Comparison of ENCODE assay signal across 1 cellular context in the genomic region with DNA sequence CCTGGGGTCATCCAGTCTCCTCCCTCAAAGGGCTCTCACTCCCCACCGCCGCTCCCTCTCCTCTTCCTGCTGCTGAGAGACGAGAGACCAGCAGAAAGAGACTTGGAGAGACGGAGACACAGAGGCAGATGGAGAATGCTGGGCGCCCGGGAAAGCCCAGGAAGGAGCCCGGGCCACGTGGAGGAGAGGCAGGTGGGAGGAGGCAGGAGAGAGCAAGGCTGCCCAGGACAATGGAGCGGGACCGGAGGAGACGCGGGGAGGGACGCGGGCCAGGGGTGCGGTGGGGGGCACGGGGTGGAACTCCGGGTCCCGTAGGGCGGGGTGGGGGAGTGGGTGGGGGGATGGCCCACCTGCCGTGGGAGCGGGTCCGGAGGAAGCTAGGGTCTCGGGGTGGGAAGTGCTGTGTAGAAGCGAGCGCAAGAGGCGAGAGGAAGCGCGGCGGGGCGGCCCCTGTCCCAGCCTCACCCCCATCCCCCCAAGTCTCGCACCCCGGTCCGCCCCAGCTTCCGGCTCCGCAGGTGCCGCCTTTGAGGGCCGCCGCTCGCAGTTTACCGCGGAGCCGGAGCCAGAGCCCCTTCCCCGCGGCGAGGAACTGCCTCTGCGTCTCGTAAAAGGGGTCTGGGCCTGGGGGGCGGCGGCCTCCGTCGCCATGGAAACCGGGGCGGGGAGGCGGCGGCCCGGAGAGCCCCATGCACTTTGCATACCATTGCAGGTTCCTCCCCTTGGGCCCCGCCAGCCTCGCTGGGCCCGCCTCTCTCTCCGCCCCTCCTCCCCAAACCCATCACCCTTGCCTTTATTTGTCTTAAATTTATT.
TF ChIP-seq lines count a peak whose summit lies in the region.

No MANE protein-coding gene starts in this region.

TF ChIP-seq in IMR-90, 13 proteins besides CTCF, POLR2A, EP300 and RAD21:
- TF ChIP-seq RFX5 (IDR thresholded peaks at IDR 0.05; ENCODE audit: low read depth, low read length) (no peak), CEBPB (IDR thresholded peaks at IDR 0.05; ENCODE audit: low read depth, low read length) (no peak), MAZ (IDR thresholded peaks at IDR 0.05; ENCODE audit: borderline replicate concordance, low read depth, low read length) (no peak), MAFK (IDR thresholded peaks at IDR 0.05; ENCODE audit: low read depth, low read length) (no peak), MXI1 (IDR thresholded peaks at IDR 0.05; ENCODE audit: borderline replicate concordance, low read depth, low read length) (peak; percentile 27; the same call in 1 of the 2 replicates), RCOR1 (IDR thresholded peaks at IDR 0.05; ENCODE audit: insufficient replicate concordance, low read length) (no peak), CHD1 (IDR thresholded peaks at IDR 0.05; ENCODE audit: low read depth, low read length) (no peak), SMC3 (IDR thresholded peaks at IDR 0.05; ENCODE audit: low read depth, low read length) (no peak), FOS (IDR thresholded peaks at IDR 0.05; ENCODE audit: low read depth, low read length) (no peak), BHLHE40 (IDR thresholded peaks at IDR 0.05; ENCODE audit: low read depth, low read length) (no peak), NFE2L2 (IDR thresholded peaks at IDR 0.05; ENCODE audit: low read depth, low read length) (no peak)
- TF ChIP-seq, protein P1, sequence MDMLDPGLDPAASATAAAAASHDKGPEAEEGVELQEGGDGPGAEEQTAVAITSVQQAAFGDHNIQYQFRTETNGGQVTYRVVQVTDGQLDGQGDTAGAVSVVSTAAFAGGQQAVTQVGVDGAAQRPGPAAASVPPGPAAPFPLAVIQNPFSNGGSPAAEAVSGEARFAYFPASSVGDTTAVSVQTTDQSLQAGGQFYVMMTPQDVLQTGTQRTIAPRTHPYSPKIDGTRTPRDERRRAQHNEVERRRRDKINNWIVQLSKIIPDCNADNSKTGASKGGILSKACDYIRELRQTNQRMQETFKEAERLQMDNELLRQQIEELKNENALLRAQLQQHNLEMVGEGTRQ (IDR thresholded peaks at IDR 0.05; ENCODE audit: low read depth, low read length): peak; percentile 35; the same call in 1 of the 2 replicates
- TF ChIP-seq, protein P2, sequence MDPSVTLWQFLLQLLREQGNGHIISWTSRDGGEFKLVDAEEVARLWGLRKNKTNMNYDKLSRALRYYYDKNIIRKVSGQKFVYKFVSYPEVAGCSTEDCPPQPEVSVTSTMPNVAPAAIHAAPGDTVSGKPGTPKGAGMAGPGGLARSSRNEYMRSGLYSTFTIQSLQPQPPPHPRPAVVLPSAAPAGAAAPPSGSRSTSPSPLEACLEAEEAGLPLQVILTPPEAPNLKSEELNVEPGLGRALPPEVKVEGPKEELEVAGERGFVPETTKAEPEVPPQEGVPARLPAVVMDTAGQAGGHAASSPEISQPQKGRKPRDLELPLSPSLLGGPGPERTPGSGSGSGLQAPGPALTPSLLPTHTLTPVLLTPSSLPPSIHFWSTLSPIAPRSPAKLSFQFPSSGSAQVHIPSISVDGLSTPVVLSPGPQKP (IDR thresholded peaks at IDR 0.05; ENCODE audit: borderline replicate concordance, low read depth, low read length): no peak
